ENCODE assay signal across 15 cellular contexts in the genomic region with DNA sequence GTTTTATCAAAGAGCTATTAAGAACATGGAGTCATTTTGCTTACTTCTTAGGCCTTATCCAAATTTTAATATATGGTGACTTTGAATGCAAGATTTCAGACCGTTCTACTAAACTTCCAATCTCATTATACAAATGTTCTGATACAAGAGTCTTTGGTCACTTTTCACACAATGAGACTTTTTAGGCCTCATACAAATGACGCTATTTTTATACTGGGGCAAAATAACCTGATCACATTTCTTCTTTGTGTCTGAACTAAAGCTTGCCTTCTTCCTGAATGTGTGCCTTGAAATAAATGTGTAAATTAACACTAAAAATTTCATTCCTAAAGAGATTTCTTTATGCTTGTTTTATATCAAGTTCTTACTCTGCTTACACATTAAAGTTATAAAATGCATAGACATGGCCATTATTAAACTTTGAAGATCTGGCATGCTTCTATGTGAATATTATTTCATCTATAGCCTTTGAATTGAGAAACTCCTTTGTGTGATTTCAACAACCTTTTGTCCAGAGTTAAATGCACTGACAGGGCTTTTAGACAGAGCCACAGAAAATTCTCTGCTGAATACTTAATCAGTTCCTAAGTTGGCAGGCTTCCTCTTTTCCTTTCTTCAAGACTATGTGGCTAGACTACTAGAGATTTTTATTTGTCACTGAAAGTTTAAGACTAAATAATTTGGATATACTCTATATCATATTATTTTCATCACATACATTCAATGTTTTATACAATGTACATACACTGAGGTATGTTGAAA.
A peak's percentile ranks its signal among the peaks of the same experiment; 100 is the strongest.
DNase-seq lines count a peak whose midpoint lies in the region; ATAC-seq lines count a peak whose summit lies in the region.
"Had no signal": no experiment of that assay in that cellular context is flagged by ENCODE, and none has a peak within 500 bp of the region (broad histone marks: within the 10 kb centered on the region; RNA-seq: fewer than 3 reads in every experiment).

No MANE protein-coding gene starts in this region.

- in situ Hi-C loops in SK-MEL-5 (cut with HindIII; ENCODE audit: low pct_unique_long_range_greater_than_20kb, low sequenced_read_pairs) = no loop called here

- ATAC-seq in HG02870 (IDR thresholded peaks at IDR 0.05; ENCODE audit: unreplicated experiment) = no peak
- ATAC-seq in activated CD4-positive, CD25-positive, alpha-beta regulatory T cell treated with anti-CD3 and anti-CD28 coated beads, Interleukin-2, amount 50 U/mL, for 24 hours = no peak
- ATAC-seq: GM12878; natural killer cell treated with Interleukin-12 subunit alpha and Interleukin-12 subunit beta and Interleukin-15 and Interleukin-18, amount 100 ng/mL, for 72 hours had no signal

- peak; percentile 71 for DNase-seq in Ammon's horn (ENCODE audit: low spot score)
- DNase-seq in SK-MEL-5 (ENCODE audit: low read depth, low spot score) = peak; percentile 55
- peak; percentile 66 for DNase-seq in fibroblast of gingiva (ENCODE audit: low read depth)
- DNase-seq in midbrain (lab: John Stamatoyannopoulos, UW) = peak; percentile 74
- no peak for DNase-seq in T-helper 2 cell
- no peak for DNase-seq in stimulated activated naive CD4-positive, alpha-beta T cell treated with Interleukin-2 at 50 U/mL for 16 hours (lab: John Stamatoyannopoulos, UW)
- DNase-seq: activated CD4-positive, alpha-beta T cell treated with anti-CD3 and anti-CD28 coated beads for 4 hours; DMS79 treated with DMSO at 0.1 percent for 48 hours; NCI-H1417; NCI-H82; SK-N-SH had no signal

Comparison
In these comparisons a context has a peak if more than half of its experiments do, and no peak if none do; other contexts are left out.
1. DNase-seq: peak in Ammon's horn (single experiment), SK-MEL-5 (single experiment), fibroblast of gingiva (single experiment) and midbrain (single experiment); none in T-helper 2 cell (0 of 5) and stimulated activated naive CD4-positive, alpha-beta T cell treated with Interleukin-2 at 50 U/mL for 16 hours (single experiment).